ENCODE assay signal across 36 cellular contexts in the genomic region with DNA sequence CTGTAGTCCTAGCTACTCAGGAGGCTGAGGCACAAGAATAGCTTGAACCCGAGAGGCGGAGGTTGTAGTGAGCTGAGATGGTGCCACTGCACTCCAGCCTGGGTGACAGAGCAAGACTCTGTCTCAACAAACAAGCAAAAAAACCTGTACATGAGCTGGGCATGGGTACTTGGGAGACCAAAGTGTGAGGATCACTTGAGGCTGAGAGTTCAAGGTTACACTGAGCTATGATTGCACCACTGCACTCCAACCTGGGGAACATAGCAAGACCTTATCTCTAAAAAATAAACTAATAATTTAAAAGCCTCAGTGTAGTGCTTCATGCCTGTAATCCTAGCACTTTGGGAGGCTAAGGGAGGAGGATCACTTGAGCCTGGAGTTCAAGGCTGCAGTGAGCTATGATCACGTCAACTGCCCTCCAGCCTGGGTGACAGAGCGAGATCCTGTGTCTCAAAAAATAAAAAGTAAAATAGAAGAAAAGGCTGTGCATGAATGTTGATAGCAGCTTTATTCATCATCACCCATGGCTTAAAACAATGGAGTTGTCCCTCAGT. TPM values are rescaled to one million over a fixed set of nuclear protein-coding genes. Genes with fewer than 3 reads are reported as not detected.
"Had no signal": no experiment of that assay in that cellular context is flagged by ENCODE, and none has a peak within 500 bp of the region (broad histone marks: within the 10 kb centered on the region; RNA-seq: fewer than 3 reads in every experiment).

No MANE protein-coding gene starts in this region.

- H2AFZ ChIP-seq: parathyroid adenoma had no signal

- H3K36me3 Mint-ChIP-seq: natural killer cell treated with Interleukin-12 subunit alpha and Interleukin-12 subunit beta and Interleukin-15 and Interleukin-18, amount 100 ng/mL, for 72 hours; neural progenitor cell; stimulated activated memory B cell treated with anti-CD40 and anti-IgM and Interleukin-4, amounts not matched to agents 10 μg/mL and 1 μg/mL and 100 μg/mL, for 72 hours had no signal

- H3K79me2 ChIP-seq: parathyroid adenoma had no signal

- ATAC-seq: naive thymus-derived CD8-positive, alpha-beta T cell; natural killer cell treated with Interleukin-12 subunit alpha and Interleukin-12 subunit beta and Interleukin-15 and Interleukin-18, amount 100 ng/mL, for 72 hours; psoas muscle; right cardiac atrium; sciatic nerve; stimulated activated memory B cell treated with anti-CD40 and anti-IgM and Interleukin-4, amounts not matched to agents 10 μg/mL and 1 μg/mL and 100 μg/mL, for 72 hours; stimulated activated naive CD8-positive, alpha-beta T cell treated with anti-CD3 and anti-CD28 coated beads, Interleukin-15, amount 100 ng/mL, for 72 hours; stimulated activated naive CD8-positive, alpha-beta T cell treated with anti-CD3 and anti-CD28 coated beads, Interleukin-15, Interleukin-2, amounts not matched to agents 100 U/mL and 50 U/mL, for 24 hours; upper lobe of right lung had no signal

- H3K27ac Mint-ChIP-seq: natural killer cell treated with Interleukin-12 subunit alpha and Interleukin-12 subunit beta and Interleukin-15 and Interleukin-18, amount 100 ng/mL, for 72 hours; neural progenitor cell; stimulated activated memory B cell treated with anti-CD40 and anti-IgM and Interleukin-4, amounts not matched to agents 10 μg/mL and 1 μg/mL and 100 μg/mL, for 72 hours; stimulated activated naive CD8-positive, alpha-beta T cell treated with anti-CD3 and anti-CD28 coated beads, Interleukin-15, amount 100 ng/mL, for 72 hours had no signal

- H3K4me2 ChIP-seq: neural progenitor cell, smooth muscle cell had no signal

- H3K4me3 Mint-ChIP-seq: naive thymus-derived CD8-positive, alpha-beta T cell; natural killer cell treated with Interleukin-12 subunit alpha and Interleukin-12 subunit beta and Interleukin-15 and Interleukin-18, amount 100 ng/mL, for 72 hours; stimulated activated memory B cell treated with anti-CD40 and anti-IgM and Interleukin-4, amounts not matched to agents 10 μg/mL and 1 μg/mL and 100 μg/mL, for 72 hours; stimulated activated naive CD8-positive, alpha-beta T cell treated with anti-CD3 and anti-CD28 coated beads, Interleukin-15, amount 100 ng/mL, for 72 hours had no signal

- H3K4me3 ChIP-seq: neural progenitor cell, ovary, psoas muscle, skin epidermis, smooth muscle cell, spleen, thoracic aorta, thyroid gland, tibial nerve, upper lobe of right lung, uterus had no signal

- H3K9me3 ChIP-seq: ovary, psoas muscle, thoracic aorta, thyroid gland, tibial nerve, upper lobe of right lung, uterus had no signal

- H3K4me1 ChIP-seq: neural progenitor cell, parathyroid adenoma, psoas muscle, upper lobe of right lung, uterus had no signal

- H3K9me3 Mint-ChIP-seq: natural killer cell treated with Interleukin-12 subunit alpha and Interleukin-12 subunit beta and Interleukin-15 and Interleukin-18, amount 100 ng/mL, for 72 hours; stimulated activated memory B cell treated with anti-CD40 and anti-IgM and Interleukin-4, amounts not matched to agents 10 μg/mL and 1 μg/mL and 100 μg/mL, for 72 hours had no signal

- H3K36me3 ChIP-seq: neural progenitor cell, ovary, spleen, thoracic aorta, thyroid gland, tibial nerve, upper lobe of right lung, uterus had no signal

- DNase-seq: naive B cell; naive thymus-derived CD8-positive, alpha-beta T cell; occipital lobe; ovary; posterior cingulate gyrus; psoas muscle; spleen; stimulated activated CD4-positive, alpha-beta T cell treated with anti-CD3 and anti-CD28 coated beads, Interleukin-12 subunit alpha, Interleukin-12 subunit beta, amount 100 ng/mL, for 4 hours; stimulated activated CD4-positive, alpha-beta T cell treated with anti-CD3 and anti-CD28 coated beads, Interleukin-1b, Interleukin-23, amount 100 ng/mL, for 48 hours; stimulated activated CD4-positive, alpha-beta T cell treated with anti-CD3 and anti-CD28 coated beads, Interleukin-4, amount 100 ng/mL, for 1 hour; stimulated activated CD4-positive, alpha-beta T cell treated with anti-CD3 and anti-CD28 coated beads, Interleukin-4, amount 100 ng/mL, for 4 hours; stimulated activated CD8-positive, alpha-beta memory T cell treated with anti-CD3 and anti-CD28 coated beads, Interleukin-4, amount 100 ng/mL, for 48 hours; stimulated activated naive CD4-positive, alpha-beta T cell; stimulated activated naive CD8-positive, alpha-beta T cell treated with anti-CD3 and anti-CD28 coated beads, Interleukin-15, amount 100 ng/mL, for 72 hours; stimulated activated naive CD8-positive, alpha-beta T cell treated with anti-CD3 and anti-CD28 coated beads, Interleukin-15, Interleukin-2, amounts not matched to agents 100 U/mL and 50 U/mL, for 24 hours; substantia nigra; thyroid gland; trophoblast cell; upper lobe of right lung; uterus had no signal

- H3K27me3 ChIP-seq: neural progenitor cell, ovary, thyroid gland, tibial nerve, upper lobe of right lung, uterus had no signal

- H3K27me3 Mint-ChIP-seq: progenitor cell of endocrine pancreas had no signal

- H3K27ac ChIP-seq: neural progenitor cell, ovary, parathyroid adenoma, psoas muscle, skin epidermis, spleen, thoracic aorta, upper lobe of right lung, uterus had no signal

RNA-seq across cellular contexts. Expression of gene DOCK6, which starts 12.3 kb away (rescaled TPM):
- polyA plus RNA-seq: naive thymus-derived CD8-positive, alpha-beta T cell; neural cell had no signal

RNA-seq across cellular contexts. Expression of gene TSPAN16, which starts 21.4 kb away (rescaled TPM):
- total RNA-seq: naive thymus-derived CD8-positive, alpha-beta T cell; natural killer cell treated with Interleukin-12 subunit alpha and Interleukin-12 subunit beta and Interleukin-15 and Interleukin-18, amount 100 ng/mL, for 72 hours; occipital lobe; osteoblast; ovary; progenitor cell of endocrine pancreas; psoas muscle; renal cortical epithelial cell; right cardiac atrium; sciatic nerve; smooth muscle cell; spleen; temporal lobe; thoracic aorta; tibial nerve; upper lobe of right lung; urinary bladder; uterus had no signal
- polyA plus RNA-seq: naive thymus-derived CD8-positive, alpha-beta T cell; neural cell; ovary; psoas muscle; right cardiac atrium; smooth muscle cell; spleen; urinary bladder had no signal

RNA-seq across cellular contexts. Expression of gene ANGPTL8, which starts 35.2 kb away (rescaled TPM):
- total RNA-seq: naive thymus-derived CD8-positive, alpha-beta T cell; natural killer cell treated with Interleukin-12 subunit alpha and Interleukin-12 subunit beta and Interleukin-15 and Interleukin-18, amount 100 ng/mL, for 72 hours; occipital lobe; osteoblast; progenitor cell of endocrine pancreas; renal cortical epithelial cell; spleen; temporal lobe; thoracic aorta; upper lobe of right lung; urinary bladder had no signal
- polyA plus RNA-seq: naive thymus-derived CD8-positive, alpha-beta T cell; neural cell had no signal
